Comparison of ENCODE assay signal across 8 cellular contexts in the genomic region with DNA sequence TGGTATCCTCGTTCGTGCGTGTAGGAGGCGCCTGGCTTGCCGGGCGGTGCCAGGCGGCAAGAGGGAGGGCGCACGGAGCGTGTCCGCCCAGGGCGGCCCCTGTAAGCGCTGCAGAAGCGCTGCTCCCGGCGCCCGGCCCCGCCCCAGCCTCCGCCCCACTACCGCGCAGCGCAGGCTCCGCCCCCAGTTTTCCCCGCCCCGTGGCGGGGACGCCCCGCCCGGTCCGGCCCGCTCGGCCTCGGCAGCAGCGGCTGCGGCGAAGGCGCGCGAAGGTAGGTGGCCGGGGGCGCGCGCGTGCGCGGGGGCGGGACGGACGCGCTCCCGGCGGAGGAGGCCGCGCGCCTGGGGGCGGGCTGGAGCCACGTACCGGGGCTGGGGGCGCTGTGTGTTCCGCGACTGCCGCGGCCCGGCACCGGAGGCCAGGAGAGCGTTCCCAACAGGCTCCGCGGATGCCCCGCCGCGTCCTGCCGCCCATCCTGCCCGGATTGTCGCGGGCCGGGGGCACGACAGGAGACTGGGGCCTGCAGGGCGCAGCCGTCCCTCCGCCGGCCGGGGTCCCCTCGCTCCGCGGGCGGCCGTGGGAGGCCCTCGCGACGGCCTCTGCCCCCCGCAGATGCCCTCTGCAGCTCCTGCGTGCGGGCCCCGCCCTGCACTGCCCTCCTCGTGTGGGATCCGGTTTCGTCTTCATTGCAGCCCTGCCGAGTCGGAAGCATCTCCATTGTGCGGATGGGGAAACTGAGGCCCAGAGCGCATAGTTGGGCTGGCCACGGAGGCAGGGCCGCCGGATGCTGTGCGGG. TPM values are rescaled to one million over a fixed set of nuclear protein-coding genes. Genes with fewer than 3 reads are reported as not detected.
DNase-seq lines count a peak whose midpoint lies in the region; ATAC-seq and TF ChIP-seq lines count a peak whose summit lies in the region.

No MANE protein-coding gene starts in this region.

- H3K36me3 ChIP-seq in HEK293 (ENCODE audit: control insufficient read depth in 2 of 2, insufficient read depth in 1 of 2, low read length in 2 of 2) = no peaks in the 10 kb centered on the region
- peaks cover 3% of the 10 kb centered on the region; the same call in 1 of the 2 replicates for H3K36me3 ChIP-seq in SJSA1
- peaks cover 0 to 3% of the 10 kb centered on the region in 2 donors for H3K36me3 ChIP-seq in gastroesophageal sphincter

- POLR2A ChIA-PET in HEK293 (lab: Yijun Ruan, JAX) = no interaction called here

- no peaks in the 10 kb centered on the region for H3K27me3 Mint-ChIP-seq in activated naive CD4-positive, alpha-beta T cell treated with anti-CD3 and anti-CD28 coated beads for 36 hours (ENCODE audit: low read depth)

- DNase-seq in G401 (ENCODE audit: low spot score) = peak; percentile 98
- peak; percentile 97 for DNase-seq in NAMALWA (ENCODE audit: low spot score)
- peak; percentile 87 to 95 for DNase-seq in SJSA1 (ENCODE audit: low read depth in 1 of 2, low spot score in 2 of 2)
- peak; percentile 92 for DNase-seq in activated naive CD4-positive, alpha-beta T cell treated with anti-CD3 and anti-CD28 coated beads for 36 hours
- peak; percentile 59 to 100 (median 95) for DNase-seq in nucleus accumbens (lab: John Stamatoyannopoulos, UW)
- peak; percentile 95 for DNase-seq in superior temporal gyrus (ENCODE audit: extremely low spot score)

- H3K27ac ChIP-seq in HEK293 (ENCODE audit: extremely low read depth, low read depth, low read length) (peak overlapping the region; percentile 83; the same call in 1 of the 2 replicates), SJSA1 (peak overlapping the region; percentile 49; the same call in 1 of the 2 replicates), gastroesophageal sphincter (peak overlapping the region; percentile 39 to 91 (median 88))

- no peaks in the 10 kb centered on the region for H3K9me3 Mint-ChIP-seq in activated naive CD4-positive, alpha-beta T cell treated with anti-CD3 and anti-CD28 coated beads for 36 hours

- peak overlapping the region; percentile 88 for H3K4me3 Mint-ChIP-seq in activated naive CD4-positive, alpha-beta T cell treated with anti-CD3 and anti-CD28 coated beads for 36 hours

- H3K27me3 ChIP-seq in SJSA1 (replicated peaks) (no peaks in the 10 kb centered on the region), gastroesophageal sphincter (no peaks in the 10 kb centered on the region)

- intact Hi-C loops in activated naive CD4-positive, alpha-beta T cell treated with anti-CD3 and anti-CD28 coated beads for 36 hours (cut with micrococcal nuclease) = loop anchor here (1.0 to 5.0 kb wide), 4 partner anchors 10 to 523 kb away; partner anchors contain the start of genes RCC2 and SDHB

- peak; percentile 88 to 89 for TF ChIP-seq POLR2A in gastroesophageal sphincter (IDR thresholded peaks at IDR 0.05)

- H3K27ac Mint-ChIP-seq in activated naive CD4-positive, alpha-beta T cell treated with anti-CD3 and anti-CD28 coated beads for 36 hours = peak overlapping the region; percentile 77

- in situ Hi-C loops in G401 (cut with HindIII; ENCODE audit: low sequenced_read_pairs) = no loop called here

- H3K9me3 ChIP-seq in HEK293 (ENCODE audit: control insufficient read depth, insufficient read depth, low read depth, low read length) (no peaks in the 10 kb centered on the region), SJSA1 (replicated peaks) (0 out of 2 replicates have a peak, but pooled peaks cover 3% of the 10 kb centered on the region), gastroesophageal sphincter (no peaks in the 10 kb centered on the region)

- peaks cover 30% of the 10 kb centered on the region for H3K4me1 Mint-ChIP-seq in activated naive CD4-positive, alpha-beta T cell treated with anti-CD3 and anti-CD28 coated beads for 36 hours (ENCODE audit: low read depth)

- 0% methylated on average over 4 of the region's 105 CpGs; no CpG with 5 or more reads in 1 of the 2 donors for WGBS in gastroesophageal sphincter (ENCODE audit: low coverage in 1 of 2), 2 donors

- no peaks in the 10 kb centered on the region for H3K36me3 Mint-ChIP-seq in activated naive CD4-positive, alpha-beta T cell treated with anti-CD3 and anti-CD28 coated beads for 36 hours (ENCODE audit: low read depth)

- CTCF ChIA-PET in HEK293 (lab: Yijun Ruan, JAX) = no interaction called here
- CTCF ChIA-PET in activated naive CD4-positive, alpha-beta T cell treated with anti-CD3 and anti-CD28 coated beads for 36 hours (lab: Charles Lee) = interaction anchor here (0.6 kb wide), 1 partner anchor 297 kb away, joined by 3 read pairs; no protein-coding TSS in a partner anchor

- H3K4me3 ChIP-seq in HEK293 (ENCODE audit: low read depth, low read length) = peak overlapping the region; percentile 72
- H3K4me3 ChIP-seq in SJSA1 = peak overlapping the region; percentile 95
- H3K4me3 ChIP-seq in gastroesophageal sphincter = peak overlapping the region; percentile 74 to 88

- TF ChIP-seq CTCF in HEK293 (tag by site-specific recombination; IDR thresholded peaks at IDR 0.05) = 0 out of 2 replicates have a peak, but pooled peaks have one; percentile 24
- peak in 3 of 4 experiments; percentile 15 to 39 (median 32) for TF ChIP-seq CTCF in gastroesophageal sphincter (IDR thresholded peaks at IDR 0.05)

- TF ChIP-seq EP300 in gastroesophageal sphincter (IDR thresholded peaks at IDR 0.05) = no peak

- ATAC-seq in gastroesophageal sphincter = peak; percentile 98

- H3K4me1 ChIP-seq in HEK293 (ENCODE audit: control insufficient read depth, insufficient read depth, low read length) (peaks cover 3% of the 10 kb centered on the region), SJSA1 (replicated peaks) (peaks cover 8% of the 10 kb centered on the region; the same call in 1 of the 2 replicates), gastroesophageal sphincter (peaks cover 0 to 37% (median 7%) of the 10 kb centered on the region in 3 donors)

TF ChIP-seq in HEK293, 187 proteins besides CTCF, POLR2A, EP300 and RAD21 (continues in another document):
- no peak for TF ChIP-seq ZNF626 (tag by site-specific recombination; IDR thresholded peaks at IDR 0.05)
- TF ChIP-seq KLF16 (tag by site-specific recombination; IDR thresholded peaks at IDR 0.05) = peak; percentile 62; the same call in 1 of the 2 replicates
- peak; percentile 74; the same call in 1 of the 2 replicates for TF ChIP-seq ZFHX2 (tag by site-specific recombination; conservative IDR thresholded peaks at IDR 0.05)
- no peak for TF ChIP-seq ZNF776 (tag by site-specific recombination; IDR thresholded peaks at IDR 0.05; ENCODE audit: borderline replicate concordance)
- TF ChIP-seq ZNF610 (tag by site-specific recombination; IDR thresholded peaks at IDR 0.05; ENCODE audit: borderline replicate concordance) = no peak
- TF ChIP-seq HOXC10 (CRISPR knock-in tag; IDR thresholded peaks at IDR 0.05) = no peak
- no peak for TF ChIP-seq ZNF132 (tag by site-specific recombination; IDR thresholded peaks at IDR 0.05; ENCODE audit: borderline replicate concordance)
- TF ChIP-seq ZNF398 (tag by site-specific recombination; IDR thresholded peaks at IDR 0.05) = peak; percentile 42; the same call in 1 of the 2 replicates
- TF ChIP-seq ZNF140 (tag by site-specific recombination; IDR thresholded peaks at IDR 0.05) = no peak
- peak; percentile 51 for TF ChIP-seq ZNF335 (tag by site-specific recombination; conservative IDR thresholded peaks at IDR 0.05)
- TF ChIP-seq ZNF514 (tag by site-specific recombination; IDR thresholded peaks at IDR 0.05) = no peak
- no peak for TF ChIP-seq ZBTB7A (tag by site-specific recombination; IDR thresholded peaks at IDR 0.05; ENCODE audit: low read depth)
- no peak for TF ChIP-seq ZNF354C (tag by site-specific recombination; IDR thresholded peaks at IDR 0.05; ENCODE audit: borderline replicate concordance, low read depth)
- TF ChIP-seq BCL11B (tag by site-specific recombination; IDR thresholded peaks at IDR 0.05; ENCODE audit: low read depth) = no peak
- TF ChIP-seq ZFP41 (tag by site-specific recombination; IDR thresholded peaks at IDR 0.05; ENCODE audit: borderline replicate concordance) = no peak
- TF ChIP-seq, protein P1, sequence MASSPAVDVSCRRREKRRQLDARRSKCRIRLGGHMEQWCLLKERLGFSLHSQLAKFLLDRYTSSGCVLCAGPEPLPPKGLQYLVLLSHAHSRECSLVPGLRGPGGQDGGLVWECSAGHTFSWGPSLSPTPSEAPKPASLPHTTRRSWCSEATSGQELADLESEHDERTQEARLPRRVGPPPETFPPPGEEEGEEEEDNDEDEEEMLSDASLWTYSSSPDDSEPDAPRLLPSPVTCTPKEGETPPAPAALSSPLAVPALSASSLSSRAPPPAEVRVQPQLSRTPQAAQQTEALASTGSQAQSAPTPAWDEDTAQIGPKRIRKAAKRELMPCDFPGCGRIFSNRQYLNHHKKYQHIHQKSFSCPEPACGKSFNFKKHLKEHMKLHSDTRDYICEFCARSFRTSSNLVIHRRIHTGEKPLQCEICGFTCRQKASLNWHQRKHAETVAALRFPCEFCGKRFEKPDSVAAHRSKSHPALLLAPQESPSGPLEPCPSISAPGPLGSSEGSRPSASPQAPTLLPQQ (tag by site-specific recombination; IDR thresholded peaks at IDR 0.05) = peak; percentile 47

RNA-seq across cellular contexts. Expression of gene CROCC, which starts 7.7 kb away (rescaled TPM):
- 29.7 and 64.4 TPM in 2 replicates for total RNA-seq in G401 (2014; rRNA removed; shearing (Covaris generic))
- 11.2 and 21.7 TPM in 2 replicates for total RNA-seq in SJSA1 (2014; rRNA removed; shearing (Covaris generic))
- 10 to 100 TPM; 15.5 to 15.7 TPM for total RNA-seq in activated naive CD4-positive, alpha-beta T cell treated with anti-CD3 and anti-CD28 coated beads for 36 hours
- total RNA-seq in gastroesophageal sphincter = 10 to 100 TPM in 3 of 4 donors, 1 to 10 TPM in 1; 8.0 to 34.5 (median 30.0) TPM

RNA-seq across cellular contexts. Expression of gene RNU1-2, which starts 18.3 kb away (rescaled TPM):
- not detected in 2 replicates for total RNA-seq in G401 (2014; rRNA removed; shearing (Covaris generic))
- under 0.01 and 294 TPM in 2 replicates for total RNA-seq in SJSA1 (2014; rRNA removed; shearing (Covaris generic))
- total RNA-seq in activated naive CD4-positive, alpha-beta T cell treated with anti-CD3 and anti-CD28 coated beads for 36 hours = 1,000 to 10,000 TPM; 1,341 to 1,386 TPM
- under 1 TPM in 3 of 4 donors, not detected in 1; under 0.01 TPM for total RNA-seq in gastroesophageal sphincter

Comparison
In these comparisons a context has a peak if more than half of its experiments do, and no peak if none do; other contexts are left out.
1. Peak in every context shown above with its lines: DNase-seq, ATAC-seq, H3K4me3 ChIP-seq and H3K27ac ChIP-seq.